22 cellular contexts compared by ENCODE assay signal in genomic region chr19:16497837-16498236, GRCh38. TPM values are rescaled to one million over a fixed set of nuclear protein-coding genes. Genes with fewer than 3 reads are reported as not detected.
DNase-seq lines count a peak whose midpoint lies in the region; ATAC-seq and TF ChIP-seq lines count a peak whose summit lies in the region.
"Had no signal": no experiment of that assay in that cellular context is flagged by ENCODE, and none has a peak within 500 bp of the region (broad histone marks: within the 10 kb centered on the region; RNA-seq: fewer than 3 reads in every experiment).

No MANE protein-coding gene starts in this region.

- no peaks in the 10 kb centered on the region for H3K9me3 ChIP-seq in DND-41 (ENCODE audit: insufficient read depth, low read length, severe bottlenecking)
- H3K9me3 ChIP-seq: esophagus squamous epithelium, heart left ventricle, tibial nerve had no signal

- peak overlapping the region; percentile 31 for H3K27ac Mint-ChIP-seq in activated T-helper 17 cell treated with anti-CD3 and anti-CD28 coated beads, Interleukin-2, amount 50 U/mL, for 72 hours
- peak overlapping the region in 3 of 10 donors; percentile 44 to 63 (median 63) for H3K27ac Mint-ChIP-seq in naive thymus-derived CD8-positive, alpha-beta T cell
- H3K27ac Mint-ChIP-seq: T-helper 17 cell had no signal

- POLR2A ChIA-PET in naive thymus-derived CD8-positive, alpha-beta T cell (lab: Charles Lee), result no interaction called here

- peak overlapping the region; percentile 98 for H3K4me3 Mint-ChIP-seq in activated T-helper 17 cell treated with anti-CD3 and anti-CD28 coated beads, Interleukin-2, amount 50 U/mL, for 72 hours
- H3K4me3 Mint-ChIP-seq in naive thymus-derived CD8-positive, alpha-beta T cell, result peak overlapping the region in 7 of 10 donors; percentile 38 to 93 (median 64)
- H3K4me3 Mint-ChIP-seq: T-helper 17 cell had no signal

- H3K4me2 ChIP-seq in DND-41 (ENCODE audit: insufficient read depth, low read length), result peak overlapping the region; percentile 2; the same call in 1 of the 2 replicates

- ATAC-seq in DND-41 (ENCODE audit: insufficient read depth, low read depth) (no peak), GM21390 (IDR thresholded peaks at IDR 0.05; ENCODE audit: unreplicated experiment) (no peak)
- no peak for ATAC-seq in activated T-helper 17 cell treated with anti-CD3 and anti-CD28 coated beads, Interleukin-2, amount 50 U/mL, for 72 hours (replicated peaks)
- ATAC-seq in naive thymus-derived CD8-positive, alpha-beta T cell, result no peak
- ATAC-seq: heart left ventricle, T-helper 17 cell had no signal

- no peak overlapping the region for H2AFZ ChIP-seq in DND-41 (ENCODE audit: low read depth, low read length)

- peaks cover 26% of the 10 kb centered on the region for H3K4me1 ChIP-seq in DND-41 (ENCODE audit: insufficient read depth, low read length)

- H3K4me1 Mint-ChIP-seq in activated T-helper 17 cell treated with anti-CD3 and anti-CD28 coated beads, Interleukin-2, amount 50 U/mL, for 72 hours, result peaks cover 6% of the 10 kb centered on the region
- H3K4me1 Mint-ChIP-seq in naive thymus-derived CD8-positive, alpha-beta T cell, result peaks cover 7 to 16% (median 11%) of the 10 kb centered on the region in 4 donors

- H3K9me3 Mint-ChIP-seq in activated T-helper 17 cell treated with anti-CD3 and anti-CD28 coated beads, Interleukin-2, amount 50 U/mL, for 72 hours, result no peaks in the 10 kb centered on the region
- no peaks in the 10 kb centered on the region for H3K9me3 Mint-ChIP-seq in naive thymus-derived CD8-positive, alpha-beta T cell

- no peak overlapping the region; the same call in 1 of the 2 replicates for H3K9ac ChIP-seq in DND-41 (ENCODE audit: low read depth, low read length)

- DNase-seq in NCI-H526 (lab: John Stamatoyannopoulos, UW), result peak; percentile 40 to 41
- DNase-seq in NCI-H526 treated with DMSO at 0.1 percent for 48 hours (lab: John Stamatoyannopoulos, UW), result no peak
- no peak for DNase-seq in DND-41
- no peak for DNase-seq in naive thymus-derived CD8-positive, alpha-beta T cell
- DNase-seq in NCI-H82 (lab: John Stamatoyannopoulos, UW), result no peak
- no peak for DNase-seq in effector CD4-positive, alpha-beta T cell
- DNase-seq: activated CD4-positive, alpha-beta T cell treated with anti-CD3 and anti-CD28 coated beads for 4 hours; activated gamma-delta T cell; brain microvascular endothelial cell; dermis blood vessel endothelial cell; esophagus squamous epithelium; heart left ventricle; islet precursor cell; NCI-H1092; stimulated activated CD4-positive, alpha-beta T cell treated with anti-CD3 and anti-CD28 coated beads, Interleukin-4, amount 100 ng/mL, for 4 hours; T-helper 17 cell had no signal

- H3K36me3 Mint-ChIP-seq in activated T-helper 17 cell treated with anti-CD3 and anti-CD28 coated beads, Interleukin-2, amount 50 U/mL, for 72 hours (ENCODE audit: low read depth), result peaks cover 20% of the 10 kb centered on the region
- peaks cover 0 to 16% (median 0%) of the 10 kb centered on the region in 3 donors for H3K36me3 Mint-ChIP-seq in naive thymus-derived CD8-positive, alpha-beta T cell

- H3K27ac ChIP-seq in DND-41 (ENCODE audit: low read length), result no peak overlapping the region
- H3K27ac ChIP-seq: 22Rv1, brain microvascular endothelial cell, esophagus squamous epithelium had no signal

- peaks cover 25% of the 10 kb centered on the region for H3K79me2 ChIP-seq in DND-41 (ENCODE audit: insufficient read depth, low read length)

- H3K27me3 Mint-ChIP-seq in activated T-helper 17 cell treated with anti-CD3 and anti-CD28 coated beads, Interleukin-2, amount 50 U/mL, for 72 hours, result no peaks in the 10 kb centered on the region
- no peaks in the 10 kb centered on the region for H3K27me3 Mint-ChIP-seq in naive thymus-derived CD8-positive, alpha-beta T cell
- H3K27me3 Mint-ChIP-seq: T-helper 17 cell had no signal

- no peak overlapping the region for H3K4me3 ChIP-seq in DND-41 (ENCODE audit: low read depth in 1 of 2, low read length in 2 of 2)
- H3K4me3 ChIP-seq: esophagus squamous epithelium, heart left ventricle had no signal

- H4K20me1 ChIP-seq in DND-41 (ENCODE audit: insufficient read depth, low read length), result no peaks in the 10 kb centered on the region

- 0 out of 2 replicates have a peak, but pooled peaks cover under 1% of the 10 kb centered on the region for H3K36me3 ChIP-seq in DND-41 (ENCODE audit: insufficient read depth, low read length)

- H3K27me3 ChIP-seq in DND-41 (ENCODE audit: insufficient read depth, low read length, poor library complexity), result no peaks in the 10 kb centered on the region
- H3K27me3 ChIP-seq: brain microvascular endothelial cell, esophagus squamous epithelium, heart left ventricle, tibial nerve had no signal

- TF ChIP-seq CTCF in DND-41 (IDR thresholded peaks at IDR 0.05; ENCODE audit: borderline replicate concordance, extremely low read depth, low read length, poor library complexity, severe bottlenecking), result no peak

RNA-seq across cellular contexts. Expression of gene C19orf44, which starts 1.6 kb away (rescaled TPM):
- 1 to 10 TPM; 4.0 to 4.2 TPM for total RNA-seq in activated T-helper 17 cell treated with anti-CD3 and anti-CD28 coated beads, Interleukin-2, amount 50 U/mL, for 72 hours
- total RNA-seq in naive thymus-derived CD8-positive, alpha-beta T cell, result 1 to 10 TPM; 4.1 to 4.4 TPM
- polyA plus RNA-seq in naive thymus-derived CD8-positive, alpha-beta T cell, result 1 to 10 TPM in 1 of 3 donors, under 1 TPM in 1, not detected in 1; 0.23 to 2.0 TPM

RNA-seq across cellular contexts. Expression of gene CALR3, which starts 1.9 kb away (rescaled TPM):
- not detected for total RNA-seq in activated T-helper 17 cell treated with anti-CD3 and anti-CD28 coated beads, Interleukin-2, amount 50 U/mL, for 72 hours
- not detected for total RNA-seq in naive thymus-derived CD8-positive, alpha-beta T cell
- polyA plus RNA-seq in naive thymus-derived CD8-positive, alpha-beta T cell, result not detected
- total RNA-seq: dermis blood vessel endothelial cell, esophagus squamous epithelium, heart left ventricle, mesenteric fat pad, osteoblast, T-helper 17 cell, tibial nerve had no signal
- polyA plus RNA-seq: heart left ventricle had no signal

RNA-seq across cellular contexts. Expression of gene EPS15L1, which starts 26.1 kb away (rescaled TPM):
- 10 to 100 TPM; 35.6 to 45.0 TPM for total RNA-seq in activated T-helper 17 cell treated with anti-CD3 and anti-CD28 coated beads, Interleukin-2, amount 50 U/mL, for 72 hours
- 10 to 100 TPM; 47.0 to 47.9 TPM for total RNA-seq in naive thymus-derived CD8-positive, alpha-beta T cell
- polyA plus RNA-seq in naive thymus-derived CD8-positive, alpha-beta T cell, result 1 to 10 TPM; 6.8 to 9.6 (median 8.5) TPM

RNA-seq across cellular contexts. Expression of gene CHERP, which starts 44.4 kb away (rescaled TPM):
- 10 to 100 TPM; 56.5 to 74.9 TPM for total RNA-seq in activated T-helper 17 cell treated with anti-CD3 and anti-CD28 coated beads, Interleukin-2, amount 50 U/mL, for 72 hours
- 10 to 100 TPM; 75.6 to 82.0 TPM for total RNA-seq in naive thymus-derived CD8-positive, alpha-beta T cell
- polyA plus RNA-seq in naive thymus-derived CD8-positive, alpha-beta T cell, result 10 to 100 TPM in 1 of 3 donors, 1 to 10 TPM in 2; 4.7 to 17.8 (median 8.6) TPM

Comparison
In these comparisons a context has a peak if more than half of its experiments do, and no peak if none do; other contexts are left out.
1. DNase-seq: peak in NCI-H526 (2 of 2); none in NCI-H526 treated with DMSO at 0.1 percent for 48 hours (single experiment), DND-41 (single experiment), naive thymus-derived CD8-positive, alpha-beta T cell (0 of 10), NCI-H82 (single experiment) and effector CD4-positive, alpha-beta T cell (single experiment).